ENCODE assay signal across 12 cellular contexts in the genomic region with DNA sequence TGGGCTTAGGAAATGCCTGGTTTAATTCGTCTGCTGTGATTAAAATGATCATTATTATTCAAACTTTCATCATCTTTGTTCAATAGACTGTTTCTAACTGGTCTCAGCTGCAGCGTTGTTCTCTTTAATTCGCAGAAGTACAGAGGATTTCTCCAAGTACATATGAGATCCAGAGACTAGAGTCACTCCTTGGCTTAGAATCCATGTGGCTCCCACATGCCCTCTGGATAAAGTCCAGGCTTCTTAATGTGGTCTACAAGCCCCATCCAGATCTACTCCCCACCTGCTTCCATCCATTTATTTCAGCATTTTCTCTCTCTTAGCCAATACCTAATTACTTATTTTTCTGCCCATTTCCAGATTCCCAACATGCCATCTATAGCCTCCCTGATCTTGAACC. TPM values are rescaled to one million over a fixed set of nuclear protein-coding genes. Genes with fewer than 3 reads are reported as not detected.
DNase-seq lines count a peak whose midpoint lies in the region; ATAC-seq and TF ChIP-seq lines count a peak whose summit lies in the region.
"Had no signal": no experiment of that assay in that cellular context is flagged by ENCODE, and none has a peak within 500 bp of the region (broad histone marks: within the 10 kb centered on the region; RNA-seq: fewer than 3 reads in every experiment).

No MANE protein-coding gene starts in this region.

- H3K9me3 Mint-ChIP-seq in activated CD4-positive, alpha-beta T cell treated with anti-CD3 and anti-CD28 coated beads, Interleukin-2, amount 10 ng/mL, durations not matched to agents 24 days and 14 days: no peaks in the 10 kb centered on the region

- intact Hi-C loops in activated CD4-positive, alpha-beta T cell treated with anti-CD3 and anti-CD28 coated beads, Interleukin-2, amount 10 ng/mL, durations not matched to agents 24 days and 14 days (cut with micrococcal nuclease): loop anchor here (10.0 kb wide), 3 partner anchors 701 to 1331 kb away; a partner anchor contains a TSS
- intact Hi-C loops in stomach (cut with DNase I; ENCODE audit: low total_unique reads): no loop called here

- TF ChIP-seq CTCF in WERI-Rb-1 (IDR thresholded peaks at IDR 0.05; ENCODE audit: low read depth, low read length): no peak
- TF ChIP-seq CTCF in fibroblast of the aortic adventitia (IDR thresholded peaks at IDR 0.05; ENCODE audit: insufficient read depth, low read length): no peak
- no peak for TF ChIP-seq CTCF in stomach (IDR thresholded peaks at IDR 0.05)

- H3K36me3 Mint-ChIP-seq in activated CD4-positive, alpha-beta T cell treated with anti-CD3 and anti-CD28 coated beads, Interleukin-2, amount 10 ng/mL, durations not matched to agents 24 days and 14 days (ENCODE audit: low read depth): peaks cover 28% of the 10 kb centered on the region

- H3K27ac ChIP-seq in WERI-Rb-1 (no peak overlapping the region), stomach (peak overlapping the region in 4 of 5 donors; percentile 52 to 92 (median 72))
- H3K27ac ChIP-seq: upper lobe of right lung had no signal

- H3K4me3 ChIP-seq in WERI-Rb-1 (ENCODE audit: low read depth, low read length): peak overlapping the region; percentile 50
- H3K4me3 ChIP-seq in fibroblast of the aortic adventitia (ENCODE audit: low read depth, low read length): no peak overlapping the region
- H3K4me3 ChIP-seq in stomach: peak overlapping the region in 1 of 4 donors; percentile 95
- H3K4me3 ChIP-seq: GM12878 had no signal

- H3K36me3 ChIP-seq in WERI-Rb-1 (peaks cover 30% of the 10 kb centered on the region), stomach (peaks cover 8 to 14% (median 11%) of the 10 kb centered on the region in 4 donors)

- no peak for TF ChIP-seq EP300 in stomach (IDR thresholded peaks at IDR 0.05)

- TF ChIP-seq POLR2A in stomach (IDR thresholded peaks at IDR 0.05): no peak

- 37 to 59% (median 48%) methylated on average over 3 of the region's 3 CpGs for WGBS in stomach, 5 donors

- H3K9me3 ChIP-seq in WERI-Rb-1 (ENCODE audit: severe bottlenecking) (no peaks in the 10 kb centered on the region), stomach (no peaks in the 10 kb centered on the region)
- H3K9me3 ChIP-seq: upper lobe of right lung had no signal

- peaks cover 31% of the 10 kb centered on the region for H3K4me1 Mint-ChIP-seq in activated CD4-positive, alpha-beta T cell treated with anti-CD3 and anti-CD28 coated beads, Interleukin-2, amount 10 ng/mL, durations not matched to agents 24 days and 14 days

- H3K27me3 ChIP-seq in WERI-Rb-1 (ENCODE audit: insufficient read depth, low read depth, severe bottlenecking) (no peaks in the 10 kb centered on the region), stomach (no peaks in the 10 kb centered on the region)
- H3K27me3 ChIP-seq: upper lobe of right lung had no signal

- H3K27ac Mint-ChIP-seq in activated CD4-positive, alpha-beta T cell treated with anti-CD3 and anti-CD28 coated beads, Interleukin-2, amount 10 ng/mL, durations not matched to agents 24 days and 14 days: no peak overlapping the region

- no peak for DNase-seq in activated CD4-positive, alpha-beta T cell treated with anti-CD3 and anti-CD28 coated beads, Interleukin-2, amount 10 ng/mL, durations not matched to agents 24 days and 14 days
- no peak for DNase-seq in activated CD4-positive, alpha-beta T cell treated with anti-CD3 and anti-CD28 coated beads for 4 hours
- DNase-seq in WERI-Rb-1 (no peak), fibroblast of the aortic adventitia (ENCODE audit: low read depth) (peak; percentile 30), stomach (no peak), dedifferentiated amniotic fluid mesenchymal stem cell (ENCODE audit: extremely low spot score) (no peak), SW 1271 (lab: John Stamatoyannopoulos, UW) (no peak)
- DNase-seq: activated CD4-positive, alpha-beta T cell treated with anti-CD3 and anti-CD28 coated beads for 48 hours; NCI-H774; upper lobe of right lung had no signal

- peak overlapping the region; percentile 68 for H3K4me3 Mint-ChIP-seq in activated CD4-positive, alpha-beta T cell treated with anti-CD3 and anti-CD28 coated beads, Interleukin-2, amount 10 ng/mL, durations not matched to agents 24 days and 14 days

- peaks cover 29 to 46% (median 37%) of the 10 kb centered on the region in 4 donors for H3K4me1 ChIP-seq in stomach

- peaks cover 3% of the 10 kb centered on the region for H3K27me3 Mint-ChIP-seq in activated CD4-positive, alpha-beta T cell treated with anti-CD3 and anti-CD28 coated beads, Interleukin-2, amount 10 ng/mL, durations not matched to agents 24 days and 14 days

- no peak for ATAC-seq in GM21576 (IDR thresholded peaks at IDR 0.05; ENCODE audit: unreplicated experiment)

RNA-seq across cellular contexts. Expression of a gene that starts 1.1 kb away (rescaled TPM):
- 18.9 and 19.6 TPM in 2 replicates for total RNA-seq in activated CD4-positive, alpha-beta T cell treated with anti-CD3 and anti-CD28 coated beads, Interleukin-2, amount 10 ng/mL, durations not matched to agents 24 days and 14 days
- 4.3 and 9.8 TPM in 2 replicates for total RNA-seq in fibroblast of the aortic adventitia (ENCODE audit: low replicate concordance)
- total RNA-seq in stomach: 1 to 10 TPM; 1.4 to 9.3 (median 6.8) TPM
- polyA plus RNA-seq in stomach: 1 to 10 TPM; 2.3 to 3.2 (median 2.6) TPM

RNA-seq across cellular contexts. Expression of a gene that starts 28.6 kb away (rescaled TPM):
- 41.4 and 42.5 TPM in 2 replicates for total RNA-seq in activated CD4-positive, alpha-beta T cell treated with anti-CD3 and anti-CD28 coated beads, Interleukin-2, amount 10 ng/mL, durations not matched to agents 24 days and 14 days
- total RNA-seq in fibroblast of the aortic adventitia (ENCODE audit: low replicate concordance): 21.7 and 48.1 TPM in 2 replicates
- total RNA-seq in stomach: 100 to 1,000 TPM in 3 of 5 donors, 10 to 100 TPM in 2; 13.8 to 205 (median 101) TPM
- polyA plus RNA-seq in stomach: 10 to 100 TPM; 15.8 to 18.5 (median 15.8) TPM

RNA-seq across cellular contexts. Expression of a gene that starts 43.6 kb away (rescaled TPM):
- total RNA-seq in activated CD4-positive, alpha-beta T cell treated with anti-CD3 and anti-CD28 coated beads, Interleukin-2, amount 10 ng/mL, durations not matched to agents 24 days and 14 days: 18.2 and 20.5 TPM in 2 replicates
- total RNA-seq in fibroblast of the aortic adventitia (ENCODE audit: low replicate concordance): 7.5 and 14.6 TPM in 2 replicates
- 10 to 100 TPM; 10.7 to 80.5 (median 17.2) TPM for total RNA-seq in stomach
- polyA plus RNA-seq in stomach: 10 to 100 TPM; 14.0 to 21.8 (median 17.6) TPM

RNA-seq across cellular contexts. Expression of a gene that starts 43.7 kb away (rescaled TPM):
- not detected in 2 replicates for total RNA-seq in activated CD4-positive, alpha-beta T cell treated with anti-CD3 and anti-CD28 coated beads, Interleukin-2, amount 10 ng/mL, durations not matched to agents 24 days and 14 days
- 0.65 and 5.8 TPM in 2 replicates for total RNA-seq in fibroblast of the aortic adventitia (ENCODE audit: low replicate concordance)
- total RNA-seq in stomach: 1 to 10 TPM in 3 of 5 donors, not detected in 2; 1.4 to 8.6 (median 3.2) TPM
- polyA plus RNA-seq in stomach: 1 to 10 TPM; 1.0 to 4.0 (median 2.7) TPM
